ENCODE assay signal across 15 cellular contexts in the genomic region with DNA sequence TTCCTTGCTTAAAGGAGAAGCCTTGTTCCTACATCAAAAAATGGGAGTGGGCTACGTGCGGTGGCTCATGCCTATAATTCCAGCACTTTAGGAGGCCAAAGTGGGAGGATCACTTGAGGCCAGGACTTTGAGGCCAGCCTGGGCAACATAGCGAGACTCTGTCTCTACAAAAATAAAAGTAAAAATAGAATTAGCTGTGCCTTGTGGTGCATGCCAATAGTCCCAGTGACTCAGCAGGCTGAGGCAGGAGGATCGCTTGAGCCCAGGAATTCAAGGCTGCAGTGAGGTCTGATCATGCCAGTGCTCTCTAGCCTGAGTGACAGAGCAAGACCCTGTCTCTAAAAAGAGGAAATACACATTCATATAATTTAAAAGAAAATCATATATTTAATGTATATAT.
DNase-seq lines count a peak whose midpoint lies in the region; ATAC-seq and TF ChIP-seq lines count a peak whose summit lies in the region.
"Had no signal": no experiment of that assay in that cellular context is flagged by ENCODE, and none has a peak within 500 bp of the region (broad histone marks: within the 10 kb centered on the region; RNA-seq: fewer than 3 reads in every experiment).

No MANE protein-coding gene starts in this region.

- H3K4me3 Mint-ChIP-seq in GM23338, result no peak overlapping the region
- no peak overlapping the region for H3K4me3 Mint-ChIP-seq in CD14-positive monocyte
- H3K4me3 Mint-ChIP-seq in endodermal cell, result no peak overlapping the region
- H3K4me3 Mint-ChIP-seq: activated naive CD8-positive, alpha-beta T cell; naive thymus-derived CD4-positive, alpha-beta T cell; T-helper 1 cell treated with Interleukin-12 subunit alpha and Interleukin-12 subunit beta and Interleukin-4 antibody, amounts not matched to agents 30 μg/mL and 1 μg/mL, for 36 hours had no signal

- H3F3A ChIP-seq in GM23338 (replicated peaks; ENCODE audit: low read depth), result no peaks in the 10 kb centered on the region

- H3K4me1 Mint-ChIP-seq in GM23338 (peaks cover 9% of the 10 kb centered on the region; the same call in 2 of the 3 replicates), CD14-positive monocyte (peaks cover 2% of the 10 kb centered on the region), endodermal cell (peaks cover 4% of the 10 kb centered on the region)

- no peak overlapping the region for H3K27ac Mint-ChIP-seq in GM23338
- no peak overlapping the region for H3K27ac Mint-ChIP-seq in CD14-positive monocyte
- H3K27ac Mint-ChIP-seq in endodermal cell, result no peak overlapping the region
- H3K27ac Mint-ChIP-seq: activated naive CD8-positive, alpha-beta T cell; naive thymus-derived CD4-positive, alpha-beta T cell; T-helper 1 cell treated with Interleukin-12 subunit alpha and Interleukin-12 subunit beta and Interleukin-4 antibody, amounts not matched to agents 30 μg/mL and 1 μg/mL, for 36 hours had no signal

- H3K9ac ChIP-seq in adipocyte (ENCODE audit: low read length) (peak overlapping the region; percentile 2), endodermal cell (ENCODE audit: extremely low read depth, low read length, poor library complexity, severe bottlenecking) (no peak overlapping the region)
- H3K9ac ChIP-seq: BLaER1 treated with 17β-estradiol and CSF1 and Interleukin-3, amounts not matched to agents 10 nM and 100 nM had no signal

- no peak overlapping the region for H2AFZ ChIP-seq in GM23338
- H2AFZ ChIP-seq in hepatocyte, result no peak overlapping the region

- H3K36me3 ChIP-seq in GM23338 (ENCODE audit: insufficient read depth) (no peaks in the 10 kb centered on the region; the same call in 1 of the 2 replicates), adipocyte (ENCODE audit: control insufficient read depth, insufficient read depth, low read length, severe bottlenecking) (no peaks in the 10 kb centered on the region), endodermal cell (ENCODE audit: control insufficient read depth, insufficient read depth, low read length) (peaks cover 6% of the 10 kb centered on the region), hepatocyte (replicated peaks; ENCODE audit: insufficient read depth, low read depth) (no peaks in the 10 kb centered on the region)

- WGBS in endodermal cell (ENCODE audit: insufficient coverage in 1 of 2, insufficient read length in 1 of 2), 2 experiments, result 82 to 93% methylated on average over 3 to 4 of the region's 4 CpGs
- WGBS in hepatocyte (ENCODE audit: low lambda C conversion rate, missing lambda C conversion rate), result 89% methylated on average over 4 of the region's 4 CpGs

- DNase-seq in GM23338 (ENCODE audit: low spot score) (no peak), adipocyte (ENCODE audit: low read depth) (peak; percentile 62), foreskin fibroblast (peak; percentile 41 to 75), sciatic nerve (ENCODE audit: low spot score) (no peak), CD14-positive monocyte (ENCODE audit: low spot score) (no peak), endodermal cell (no peak), hepatocyte (ENCODE audit: low spot score) (no peak)
- DNase-seq: naive thymus-derived CD4-positive, alpha-beta T cell; NCI-H2081; small intestine had no signal

- H3K4me2 ChIP-seq in GM23338, result no peak overlapping the region
- no peak overlapping the region for H3K4me2 ChIP-seq in hepatocyte
- H3K4me2 ChIP-seq: BLaER1 treated with 17β-estradiol and CSF1 and Interleukin-3, amounts not matched to agents 10 nM and 100 nM had no signal

- ATAC-seq in GM23338 (peak; percentile 61), sciatic nerve (peak; percentile 66), GM19467 (IDR thresholded peaks at IDR 0.05; ENCODE audit: unreplicated experiment) (no peak)
- ATAC-seq: HepG2; naive thymus-derived CD4-positive, alpha-beta T cell had no signal

- H3K9me3 ChIP-seq in adipocyte (ENCODE audit: control insufficient read depth, low read length) (no peaks in the 10 kb centered on the region), endodermal cell (ENCODE audit: control insufficient read depth, low read length) (no peaks in the 10 kb centered on the region), hepatocyte (ENCODE audit: low read depth) (no peaks in the 10 kb centered on the region)

- H3K79me2 ChIP-seq in GM23338 (replicated peaks; ENCODE audit: insufficient read depth), result no peaks in the 10 kb centered on the region
- H3K79me2 ChIP-seq in hepatocyte, result peaks cover 2% of the 10 kb centered on the region

- H3K27ac ChIP-seq in GM23338 (ENCODE audit: low read depth) (no peak overlapping the region; the same call in 1 of the 2 replicates), endodermal cell (ENCODE audit: low read depth, low read length) (no peak overlapping the region), hepatocyte (no peak overlapping the region)
- H3K27ac ChIP-seq: BLaER1 treated with 17β-estradiol and CSF1 and Interleukin-3, amounts not matched to agents 10 nM and 100 nM had no signal

- H3K27me3 Mint-ChIP-seq in GM23338 (ENCODE audit: insufficient read depth, low read depth, poor library complexity) (no peaks in the 10 kb centered on the region), CD14-positive monocyte (ENCODE audit: low read depth in 3 of 3) (peaks cover 0 to 2% (median 0%) of the 10 kb centered on the region in 3 donors), endodermal cell (ENCODE audit: insufficient read depth) (no peaks in the 10 kb centered on the region)
- H3K27me3 Mint-ChIP-seq: activated naive CD8-positive, alpha-beta T cell had no signal

- TF ChIP-seq CTCF in GM23338 (conservative IDR thresholded peaks at IDR 0.05; ENCODE audit: low read depth in 2 of 2) (no peak), foreskin fibroblast (IDR thresholded peaks at IDR 0.05; ENCODE audit: low read depth, low read length) (no peak), CD14-positive monocyte (IDR thresholded peaks at IDR 0.05) (no peak), endodermal cell (conservative IDR thresholded peaks at IDR 0.05) (no peak), hepatocyte (IDR thresholded peaks at IDR 0.05; ENCODE audit: poor library complexity) (no peak)

- H3K4me3 ChIP-seq in GM23338, result no peak overlapping the region
- H3K4me3 ChIP-seq in adipocyte (ENCODE audit: low read length), result peak overlapping the region; percentile 35
- H3K4me3 ChIP-seq in foreskin fibroblast (ENCODE audit: low read depth in 1 of 2, low read length in 2 of 2), result no peak overlapping the region
- H3K4me3 ChIP-seq in endodermal cell (ENCODE audit: low read length), result no peak overlapping the region
- H3K4me3 ChIP-seq in hepatocyte, result no peak overlapping the region
- H3K4me3 ChIP-seq: BLaER1 treated with 17β-estradiol and CSF1 and Interleukin-3, amounts not matched to agents 10 nM and 100 nM had no signal

- H3K9me3 Mint-ChIP-seq in GM23338, result no peaks in the 10 kb centered on the region
- peaks cover 0 to 2% (median 0%) of the 10 kb centered on the region in 7 donors for H3K9me3 Mint-ChIP-seq in CD14-positive monocyte
- H3K9me3 Mint-ChIP-seq in endodermal cell, result no peaks in the 10 kb centered on the region
- H3K9me3 Mint-ChIP-seq: T-helper 1 cell treated with Interleukin-12 subunit alpha and Interleukin-12 subunit beta and Interleukin-4 antibody, amounts not matched to agents 30 μg/mL and 1 μg/mL, for 36 hours had no signal

- H3K4me1 ChIP-seq in GM23338 (ENCODE audit: insufficient read depth), result no peaks in the 10 kb centered on the region
- peaks cover 25% of the 10 kb centered on the region for H3K4me1 ChIP-seq in adipocyte (ENCODE audit: control insufficient read depth, insufficient read depth, low read length)
- H3K4me1 ChIP-seq in endodermal cell (ENCODE audit: control insufficient read depth, insufficient read depth, low read length), result peaks cover 4% of the 10 kb centered on the region
- H3K4me1 ChIP-seq in hepatocyte (ENCODE audit: insufficient read depth), result peaks cover 5% of the 10 kb centered on the region
- H3K4me1 ChIP-seq: BLaER1 treated with 17β-estradiol and CSF1 and Interleukin-3, amounts not matched to agents 10 nM and 100 nM had no signal

- H3K36me3 Mint-ChIP-seq in GM23338 (ENCODE audit: low read depth) (peaks cover 3% of the 10 kb centered on the region; the same call in 2 of the 3 replicates), CD14-positive monocyte (peaks cover 0 to 4% of the 10 kb centered on the region in 2 donors), endodermal cell (ENCODE audit: low read depth) (no peaks in the 10 kb centered on the region)
- H3K36me3 Mint-ChIP-seq: activated naive CD8-positive, alpha-beta T cell; naive thymus-derived CD4-positive, alpha-beta T cell had no signal

- H4K20me1 ChIP-seq in GM23338 (replicated peaks; ENCODE audit: insufficient read depth) (no peaks in the 10 kb centered on the region), hepatocyte (ENCODE audit: insufficient read depth, poor library complexity, severe bottlenecking) (no peaks in the 10 kb centered on the region)
- H4K20me1 ChIP-seq: BLaER1 treated with 17β-estradiol and CSF1 and Interleukin-3, amounts not matched to agents 10 nM and 100 nM had no signal

- H3K9me2 ChIP-seq in GM23338 (ENCODE audit: insufficient read depth) (peaks cover 2% of the 10 kb centered on the region; the same call in 1 of the 2 replicates), hepatocyte (replicated peaks; ENCODE audit: insufficient read depth) (no peaks in the 10 kb centered on the region)

- no peaks in the 10 kb centered on the region for H3K27me3 ChIP-seq in GM23338 (ENCODE audit: insufficient read depth)
- H3K27me3 ChIP-seq in adipocyte (replicated peaks; ENCODE audit: control insufficient read depth, insufficient read depth, low read length), result no peaks in the 10 kb centered on the region
- H3K27me3 ChIP-seq in endodermal cell (ENCODE audit: control insufficient read depth, insufficient read depth, low read length, poor library complexity, severe bottlenecking), result no peaks in the 10 kb centered on the region
- H3K27me3 ChIP-seq in hepatocyte, result no peaks in the 10 kb centered on the region
- H3K27me3 ChIP-seq: BLaER1 treated with 17β-estradiol and CSF1 and Interleukin-3, amounts not matched to agents 10 nM and 100 nM had no signal

- intact Hi-C loops in sciatic nerve (cut with DNase I), result no loop called here
- intact Hi-C loops in CD14-positive monocyte (cut with micrococcal nuclease), result no loop called here

TF ChIP-seq in GM23338, 12 proteins besides CTCF, POLR2A, EP300 and RAD21 (continues in another document):
- TF ChIP-seq STAT1 (IDR thresholded peaks at IDR 0.05; ENCODE audit: unreplicated experiment) (no peak), JUNB (IDR thresholded peaks at IDR 0.05; ENCODE audit: unreplicated experiment) (no peak), CREB1 (CRISPR knock-in tag; IDR thresholded peaks at IDR 0.05; ENCODE audit: low read depth) (no peak), POLR2AphosphoS5 (IDR thresholded peaks at IDR 0.05; ENCODE audit: low read depth) (no peak)
- TF ChIP-seq, protein P1, sequence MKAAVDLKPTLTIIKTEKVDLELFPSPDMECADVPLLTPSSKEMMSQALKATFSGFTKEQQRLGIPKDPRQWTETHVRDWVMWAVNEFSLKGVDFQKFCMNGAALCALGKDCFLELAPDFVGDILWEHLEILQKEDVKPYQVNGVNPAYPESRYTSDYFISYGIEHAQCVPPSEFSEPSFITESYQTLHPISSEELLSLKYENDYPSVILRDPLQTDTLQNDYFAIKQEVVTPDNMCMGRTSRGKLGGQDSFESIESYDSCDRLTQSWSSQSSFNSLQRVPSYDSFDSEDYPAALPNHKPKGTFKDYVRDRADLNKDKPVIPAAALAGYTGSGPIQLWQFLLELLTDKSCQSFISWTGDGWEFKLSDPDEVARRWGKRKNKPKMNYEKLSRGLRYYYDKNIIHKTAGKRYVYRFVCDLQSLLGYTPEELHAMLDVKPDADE (IDR thresholded peaks at IDR 0.05), result no peak

Comparison
In these comparisons a context has a peak if more than half of its experiments do, and no peak if none do; other contexts are left out.
1. DNase-seq: peak in adipocyte (single experiment) and foreskin fibroblast (2 of 2); none in GM23338 (single experiment), sciatic nerve (single experiment), CD14-positive monocyte (single experiment), endodermal cell (single experiment) and hepatocyte (single experiment).